11 cellular contexts compared by ENCODE assay signal in genomic region chr22:41425704-41426365, GRCh38. TPM values are rescaled to one million over a fixed set of nuclear protein-coding genes. Genes with fewer than 3 reads are reported as not detected.
A peak's percentile ranks its signal among the peaks of the same experiment; 100 is the strongest.
DNase-seq lines count a peak whose midpoint lies in the region; ATAC-seq, FAIRE-seq and TF ChIP-seq lines count a peak whose summit lies in the region.
"Had no signal": no experiment of that assay in that cellular context is flagged by ENCODE, and none has a peak within 500 bp of the region (broad histone marks: within the 10 kb centered on the region; RNA-seq: fewer than 3 reads in every experiment).

No MANE protein-coding gene starts in this region.

- H3K36me3 ChIP-seq in SJCRH30: no peaks in the 10 kb centered on the region
- H3K36me3 ChIP-seq in lower lobe of right lung: peaks cover 55% of the 10 kb centered on the region

- H3K4me3 ChIP-seq in SJCRH30 (no peak overlapping the region), lower lobe of right lung (no peak overlapping the region)
- H3K4me3 ChIP-seq: skin epidermis had no signal

- intact Hi-C loops in lower lobe of right lung (cut with DNase I): no loop called here

- no peaks in the 10 kb centered on the region for H3K9me3 Mint-ChIP-seq in osteocyte (ENCODE audit: unreplicated experiment)

- no peak overlapping the region for H3K4me3 Mint-ChIP-seq in osteocyte (ENCODE audit: unreplicated experiment)

- H3K27ac Mint-ChIP-seq in osteocyte (ENCODE audit: unreplicated experiment): no peak overlapping the region

- peak; percentile 18 to 57 for ATAC-seq in lower lobe of right lung

- H3K27me3 ChIP-seq in SJCRH30 (no peaks in the 10 kb centered on the region), lower lobe of right lung (ENCODE audit: low read depth) (no peaks in the 10 kb centered on the region)

- H3K36me3 Mint-ChIP-seq in osteocyte (ENCODE audit: unreplicated experiment): peaks cover 5% of the 10 kb centered on the region

- H3K27me3 Mint-ChIP-seq in osteocyte (ENCODE audit: unreplicated experiment): no peaks in the 10 kb centered on the region

- no peak for DNase-seq in GM18507 (ENCODE audit: extremely low spot score, insufficient read length, low read depth)
- DNase-seq in SJCRH30: peak; percentile 45 to 66
- DNase-seq in lower lobe of right lung: no peak
- DNase-seq in mucosa of gallbladder (ENCODE audit: low spot score): no peak
- DNase-seq in COR-L47 (lab: John Stamatoyannopoulos, UW): no peak
- no peak for DNase-seq in osteocyte (ENCODE audit: extremely low spot score, unreplicated experiment)
- DNase-seq: foreskin fibroblast, mesenchymal stem cell, OCI-M1, substantia nigra had no signal

- peaks cover 10% of the 10 kb centered on the region for H3K4me1 ChIP-seq in SJCRH30
- H3K4me1 ChIP-seq in lower lobe of right lung: no peaks in the 10 kb centered on the region

- peak; percentile 64 for FAIRE-seq in GM18507 (lab: Jason Lieb, UNC)

- TF ChIP-seq CTCF in lower lobe of right lung (IDR thresholded peaks at IDR 0.05) (no peak), osteocyte (IDR thresholded peaks at IDR 0.05) (no peak)

- peaks cover 4% of the 10 kb centered on the region for H3K4me1 Mint-ChIP-seq in osteocyte (ENCODE audit: unreplicated experiment)

- no peaks in the 10 kb centered on the region for H3K9me3 ChIP-seq in SJCRH30 (replicated peaks)
- no peaks in the 10 kb centered on the region for H3K9me3 ChIP-seq in lower lobe of right lung

- no peak overlapping the region for H3K27ac ChIP-seq in SJCRH30
- no peak overlapping the region for H3K27ac ChIP-seq in lower lobe of right lung

RNA-seq across cellular contexts. Expression of gene TOB2, which starts 20.8 kb away (rescaled TPM):
- total RNA-seq in SJCRH30 (2014; rRNA removed; shearing (Covaris generic)): 18.2 and 19.5 TPM in 2 replicates
- 49.0 TPM for total RNA-seq in lower lobe of right lung
- 131 TPM for total RNA-seq in mucosa of gallbladder
- total RNA-seq in osteocyte: 44.5 and 45.9 TPM in 2 replicates

RNA-seq across cellular contexts. Expression of gene PHF5A, which starts 42.7 kb away (rescaled TPM):
- total RNA-seq in SJCRH30 (2014; rRNA removed; shearing (Covaris generic)): 98.8 and 106 TPM in 2 replicates
- total RNA-seq in lower lobe of right lung (31.1 TPM), mucosa of gallbladder (29.1 TPM), osteocyte (29.0 and 30.9 TPM in 2 replicates)

RNA-seq across cellular contexts. Expression of gene ACO2, which starts 43.1 kb away (rescaled TPM):
- total RNA-seq in SJCRH30 (2014; rRNA removed; shearing (Covaris generic)): 50.5 and 51.8 TPM in 2 replicates
- total RNA-seq in lower lobe of right lung (77.7 TPM), mucosa of gallbladder (172 TPM), osteocyte (71.8 and 77.3 TPM in 2 replicates)

RNA-seq across cellular contexts. Expression of gene TEF, which starts 44.1 kb away (rescaled TPM):
- 6.0 and 7.4 TPM in 2 replicates for total RNA-seq in SJCRH30 (2014; rRNA removed; shearing (Covaris generic))
- total RNA-seq in lower lobe of right lung (29.7 TPM), mucosa of gallbladder (28.4 TPM), osteocyte (5.7 and 6.8 TPM in 2 replicates)

Comparison
In these comparisons a context has a peak if more than half of its experiments do, and no peak if none do; other contexts are left out.
1. DNase-seq: peak in SJCRH30 (2 of 2); none in GM18507 (single experiment), lower lobe of right lung (single experiment), mucosa of gallbladder (single experiment), COR-L47 (single experiment) and osteocyte (single experiment).